In the genomic region with DNA sequence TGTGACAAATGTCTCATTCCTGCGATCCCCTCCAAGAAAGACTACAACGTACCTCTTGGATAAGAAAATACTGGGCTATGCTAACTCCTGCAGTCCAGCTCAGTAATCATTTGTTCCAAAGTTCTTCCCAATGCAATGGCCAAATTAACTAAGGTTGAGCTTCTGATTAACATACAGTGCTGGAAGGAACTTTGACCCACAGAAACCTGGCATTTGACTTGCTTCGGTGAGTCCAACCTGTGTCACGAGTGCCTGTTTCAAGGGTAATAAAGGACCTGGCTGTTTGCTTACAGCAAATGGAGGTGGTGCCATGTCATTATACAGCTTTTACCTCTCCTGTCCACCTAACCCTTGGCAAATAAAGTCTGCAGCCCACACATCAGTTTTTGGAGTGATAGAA, we compare ENCODE assay signal across 18 cellular contexts.
DNase-seq lines count a peak whose midpoint lies in the region; ATAC-seq and TF ChIP-seq lines count a peak whose summit lies in the region.
"Had no signal": no experiment of that assay in that cellular context is flagged by ENCODE, and none has a peak within 500 bp of the region (broad histone marks: within the 10 kb centered on the region; RNA-seq: fewer than 3 reads in every experiment).

No MANE protein-coding gene starts in this region.

- no peak overlapping the region for H3K9ac ChIP-seq in duodenal mucosa (ENCODE audit: low read depth in 1 of 2, low read length in 2 of 2)
- peak overlapping the region; percentile 44 to 70 for H3K9ac ChIP-seq in mucosa of rectum (ENCODE audit: low read depth in 1 of 2, low read length in 2 of 2)

- H3K4me1 ChIP-seq in duodenal mucosa (ENCODE audit: control insufficient read depth in 1 of 2, insufficient read depth in 2 of 2, low read length in 2 of 2) (peaks cover 22 to 47% of the 10 kb centered on the region in 2 donors), mucosa of rectum (ENCODE audit: control insufficient read depth in 2 of 2, insufficient read depth in 2 of 2, low read length in 2 of 2) (peaks cover 28 to 49% of the 10 kb centered on the region in 2 donors)
- H3K4me1 ChIP-seq: breast epithelium had no signal

- H3K4me3 Mint-ChIP-seq in type B pancreatic cell, result peak overlapping the region; percentile 31
- no peak overlapping the region for H3K4me3 Mint-ChIP-seq in nephron progenitor cell
- H3K4me3 Mint-ChIP-seq: activated naive CD8-positive, alpha-beta T cell treated with anti-CD3 and anti-CD28 coated beads, Interleukin-2, amount 50 U/mL, for 24 hours; activated T-helper 17 cell treated with anti-CD3 and anti-CD28 coated beads, Interleukin-2, amount 50 U/mL, for 72 hours; naive B cell; stimulated activated naive CD8-positive, alpha-beta T cell treated with anti-CD3 and anti-CD28 coated beads, Interleukin-15, Interleukin-2, amounts not matched to agents 100 ng/mL and 50 ng/mL, for 24 hours had no signal

- H3K36me3 ChIP-seq in duodenal mucosa (ENCODE audit: control insufficient read depth in 1 of 2, insufficient read depth in 2 of 2, low read length in 2 of 2) (no peaks in the 10 kb centered on the region), mucosa of rectum (ENCODE audit: control insufficient read depth in 2 of 2, insufficient read depth in 2 of 2, low read length in 2 of 2) (peaks cover 0 to 2% of the 10 kb centered on the region in 2 donors)
- H3K36me3 ChIP-seq: breast epithelium had no signal

- no peak for ATAC-seq in GM18502 (IDR thresholded peaks at IDR 0.05; ENCODE audit: poor library complexity, unreplicated experiment)
- ATAC-seq: activated naive CD8-positive, alpha-beta T cell treated with anti-CD3 and anti-CD28 coated beads, Interleukin-2, amount 50 U/mL, for 24 hours; activated T-helper 17 cell treated with anti-CD3 and anti-CD28 coated beads, Interleukin-2, amount 50 U/mL, for 72 hours had no signal

- H3K36me3 Mint-ChIP-seq in type B pancreatic cell (no peaks in the 10 kb centered on the region), nephron progenitor cell (ENCODE audit: low read depth) (no peaks in the 10 kb centered on the region)
- H3K36me3 Mint-ChIP-seq: naive B cell had no signal

- TF ChIP-seq CTCF in type B pancreatic cell (conservative IDR thresholded peaks at IDR 0.05), result no peak
- no peak for TF ChIP-seq CTCF in nephron progenitor cell (IDR thresholded peaks at IDR 0.05)

- peak overlapping the region; percentile 83 for H3K27ac Mint-ChIP-seq in type B pancreatic cell
- no peak overlapping the region for H3K27ac Mint-ChIP-seq in nephron progenitor cell
- H3K27ac Mint-ChIP-seq: activated naive CD8-positive, alpha-beta T cell treated with anti-CD3 and anti-CD28 coated beads, Interleukin-2, amount 50 U/mL, for 24 hours; activated T-helper 17 cell treated with anti-CD3 and anti-CD28 coated beads, Interleukin-2, amount 50 U/mL, for 72 hours; stimulated activated naive CD8-positive, alpha-beta T cell treated with anti-CD3 and anti-CD28 coated beads, Interleukin-15, Interleukin-2, amounts not matched to agents 100 ng/mL and 50 ng/mL, for 24 hours had no signal

- peak overlapping the region in 1 of 2 donors; percentile 38 for H3K4me3 ChIP-seq in duodenal mucosa (ENCODE audit: low read depth in 1 of 2, low read length in 2 of 2)
- peak overlapping the region; percentile 47 to 50 for H3K4me3 ChIP-seq in mucosa of rectum (ENCODE audit: low read length in 2 of 2)
- H3K4me3 ChIP-seq: breast epithelium, lung had no signal

- H3K27me3 Mint-ChIP-seq in type B pancreatic cell (no peaks in the 10 kb centered on the region), nephron progenitor cell (ENCODE audit: low read depth, poor library complexity) (no peaks in the 10 kb centered on the region)
- H3K27me3 Mint-ChIP-seq: activated naive CD8-positive, alpha-beta T cell treated with anti-CD3 and anti-CD28 coated beads, Interleukin-2, amount 50 U/mL, for 24 hours; activated T-helper 17 cell treated with anti-CD3 and anti-CD28 coated beads, Interleukin-2, amount 50 U/mL, for 72 hours; naive B cell; stimulated activated naive CD8-positive, alpha-beta T cell treated with anti-CD3 and anti-CD28 coated beads, Interleukin-15, Interleukin-2, amounts not matched to agents 100 ng/mL and 50 ng/mL, for 24 hours had no signal

- peaks cover 20% of the 10 kb centered on the region for H3K4me1 Mint-ChIP-seq in type B pancreatic cell (ENCODE audit: unreplicated experiment)
- H3K4me1 Mint-ChIP-seq in nephron progenitor cell, result peaks cover 29% of the 10 kb centered on the region

- H3K9me3 Mint-ChIP-seq in type B pancreatic cell (no peaks in the 10 kb centered on the region), nephron progenitor cell (no peaks in the 10 kb centered on the region)
- H3K9me3 Mint-ChIP-seq: activated naive CD8-positive, alpha-beta T cell treated with anti-CD3 and anti-CD28 coated beads, Interleukin-2, amount 50 U/mL, for 24 hours; activated T-helper 17 cell treated with anti-CD3 and anti-CD28 coated beads, Interleukin-2, amount 50 U/mL, for 72 hours; naive B cell; stimulated activated naive CD8-positive, alpha-beta T cell treated with anti-CD3 and anti-CD28 coated beads, Interleukin-15, Interleukin-2, amounts not matched to agents 100 ng/mL and 50 ng/mL, for 24 hours had no signal

- H3K27me3 ChIP-seq in duodenal mucosa (ENCODE audit: control insufficient read depth in 1 of 2, insufficient read depth in 2 of 2, low read length in 2 of 2) (no peaks in the 10 kb centered on the region), mucosa of rectum (ENCODE audit: control insufficient read depth in 2 of 2, insufficient read depth in 2 of 2, low read length in 2 of 2) (no peaks in the 10 kb centered on the region)
- H3K27me3 ChIP-seq: breast epithelium had no signal

- DNase-seq in NCI-H2029 (lab: John Stamatoyannopoulos, UW) (peak; percentile 73), type B pancreatic cell (ENCODE audit: extremely low spot score, unreplicated experiment) (no peak), substantia nigra (lab: John Stamatoyannopoulos, UW) (no peak), nephron progenitor cell (no peak)
- DNase-seq: activated naive CD8-positive, alpha-beta T cell treated with anti-CD3 and anti-CD28 coated beads, Interleukin-2, amount 50 U/mL, for 24 hours; head of caudate nucleus; naive B cell; NCI-H1105 treated with DMSO at 0.1 percent for 48 hours; NCI-H2107; NCI-H510A treated with DMSO at 0.1 percent for 48 hours; stimulated activated CD4-positive, alpha-beta T cell treated with anti-CD3 and anti-CD28 coated beads, Interleukin-4, amount 100 ng/mL, for 1 hour had no signal

- H3K27ac ChIP-seq in duodenal mucosa (ENCODE audit: low read depth, low read length), result peak overlapping the region; percentile 54
- H3K27ac ChIP-seq in mucosa of rectum (ENCODE audit: low read depth in 2 of 2, low read length in 2 of 2), result peak overlapping the region; percentile 94 to 96
- no peak overlapping the region for H3K27ac ChIP-seq in substantia nigra (ENCODE audit: low read depth, low read length, poor library complexity, severe bottlenecking)
- H3K27ac ChIP-seq: breast epithelium had no signal

- H3K9me3 ChIP-seq in duodenal mucosa (ENCODE audit: control insufficient read depth in 1 of 2, low read length in 2 of 2) (no peaks in the 10 kb centered on the region), mucosa of rectum (ENCODE audit: control insufficient read depth in 2 of 2, low read length in 2 of 2) (no peaks in the 10 kb centered on the region)
- H3K9me3 ChIP-seq: breast epithelium had no signal

Comparison
In these comparisons a context has a peak if more than half of its experiments do, and no peak if none do; other contexts are left out.
1. H3K9ac ChIP-seq: peak in mucosa of rectum (2 of 2); none in duodenal mucosa (0 of 2).